ENCODE assay signal across 1 cellular context in genomic region chr2:30492185-30492584, GRCh38.
TF ChIP-seq lines count a peak whose summit lies in the region.

No MANE protein-coding gene starts in this region.

TF ChIP-seq in IMR-90, 13 proteins besides CTCF, POLR2A, EP300 and RAD21 (continued from another document):
- no peak for TF ChIP-seq ELK1 (IDR thresholded peaks at IDR 0.05; ENCODE audit: borderline replicate concordance, low read depth, low read length)
- no peak for TF ChIP-seq MAZ (IDR thresholded peaks at IDR 0.05; ENCODE audit: borderline replicate concordance, low read depth, low read length)
- TF ChIP-seq CEBPB (IDR thresholded peaks at IDR 0.05; ENCODE audit: low read depth, low read length): no peak
